In the genomic region with DNA sequence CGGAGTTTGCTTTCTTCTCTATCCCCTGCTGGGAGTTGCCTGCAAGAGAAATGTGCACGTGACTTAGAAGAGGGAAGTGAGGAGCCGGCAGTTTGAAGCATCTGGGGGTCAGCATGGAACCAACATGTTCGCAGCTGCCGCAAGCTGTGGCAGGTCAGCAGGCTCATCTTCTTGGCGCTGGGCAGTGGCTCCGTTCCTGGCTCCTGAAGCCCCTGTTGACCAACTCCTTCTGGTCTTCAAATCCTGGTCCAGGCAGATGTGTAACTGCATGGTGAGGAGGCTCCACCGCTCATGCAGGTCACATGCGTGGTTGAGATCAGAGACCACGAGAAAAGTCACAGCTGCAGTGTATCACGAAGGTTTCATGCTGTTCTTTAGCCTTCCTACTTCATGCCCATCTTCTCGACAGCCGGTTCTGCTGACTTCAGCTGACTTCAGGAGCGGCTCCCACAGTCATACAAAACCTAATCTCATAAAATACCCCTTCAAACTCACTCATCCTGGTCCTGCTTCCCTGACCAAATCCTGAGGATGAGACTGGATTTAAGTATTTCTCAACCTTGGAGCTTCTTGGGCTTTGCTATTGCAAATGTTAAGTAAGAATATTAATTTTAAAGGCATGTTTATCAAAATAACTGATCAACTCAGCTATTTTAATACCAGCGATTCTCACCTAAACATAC, we compare ENCODE assay signal across 20 cellular contexts. TPM values are rescaled to one million over a fixed set of nuclear protein-coding genes. Genes with fewer than 3 reads are reported as not detected.
A peak's percentile ranks its signal among the peaks of the same experiment; 100 is the strongest.
DNase-seq lines count a peak whose midpoint lies in the region; ATAC-seq, FAIRE-seq and TF ChIP-seq lines count a peak whose summit lies in the region.
"Had no signal": no experiment of that assay in that cellular context is flagged by ENCODE, and none has a peak within 500 bp of the region (broad histone marks: within the 10 kb centered on the region; RNA-seq: fewer than 3 reads in every experiment).

No MANE protein-coding gene starts in this region.

- peak; percentile 58 for DNase-seq in Right ventricle myocardium inferior (ENCODE audit: missing footprints)
- DNase-seq in left ventricle myocardium superior, result no peak
- DNase-seq in amniotic epithelial cell (ENCODE audit: low read depth), result peak; percentile 67
- no peak for DNase-seq in left lung
- DNase-seq in SW 1271 (lab: John Stamatoyannopoulos, UW), result no peak
- no peak for DNase-seq in kidney
- no peak for DNase-seq in NCI-H774 (lab: John Stamatoyannopoulos, UW)
- DNase-seq in NCI-H748 (lab: John Stamatoyannopoulos, UW; ENCODE audit: unreplicated experiment), result no peak
- DNase-seq: activated CD4-positive, alpha-beta T cell treated with anti-CD3 and anti-CD28 coated beads for 48 hours; activated naive CD8-positive, alpha-beta T cell treated with anti-CD3 and anti-CD28 coated beads, Interleukin-2, amount 50 U/mL, for 24 hours; activated T-cell treated with anti-CD3 and anti-CD28 coated beads, Interleukin-2, amount 50 U/mL, for 24 hours; erythroblast; H7; hippocampal formation; MM.1S; stimulated activated naive CD8-positive, alpha-beta T cell treated with anti-CD3 and anti-CD28 coated beads, Interleukin-15, amount 100 ng/mL, for 72 hours; T-helper 17 cell had no signal

- H3K9ac ChIP-seq in kidney (ENCODE audit: low read length in 2 of 2), result no peak overlapping the region

- H3K4me1 ChIP-seq in left lung (peaks cover 0 to 14% of the 10 kb centered on the region in 2 donors), kidney (ENCODE audit: control insufficient read depth in 1 of 2, insufficient read depth in 1 of 2, low read depth in 1 of 2, low read length in 2 of 2) (peaks cover 2 to 7% of the 10 kb centered on the region in 2 donors)

- intact Hi-C loops in Right ventricle myocardium inferior (cut with DNase I) (no loop called here), left ventricle myocardium superior (cut with micrococcal nuclease) (no loop called here), left lung (cut with DNase I) (no loop called here), kidney (cut with DNase I) (no loop called here)

- no peaks in the 10 kb centered on the region for H3K36me3 ChIP-seq in left lung
- no peaks in the 10 kb centered on the region for H3K36me3 ChIP-seq in kidney (ENCODE audit: control insufficient read depth in 1 of 2, insufficient read depth in 2 of 2, low read length in 2 of 2)

- H3K27me3 ChIP-seq in left lung, result no peaks in the 10 kb centered on the region

- FAIRE-seq in kidney (lab: Jason Lieb, UNC), result no peak
- FAIRE-seq: A204.1 had no signal

- ATAC-seq in Right ventricle myocardium inferior, result no peak
- no peak for ATAC-seq in left ventricle myocardium superior
- ATAC-seq in left lung, result peak; percentile 33
- ATAC-seq: activated naive CD8-positive, alpha-beta T cell treated with anti-CD3 and anti-CD28 coated beads, Interleukin-2, amount 50 U/mL, for 24 hours; stimulated activated naive CD8-positive, alpha-beta T cell treated with anti-CD3 and anti-CD28 coated beads, Interleukin-15, amount 100 ng/mL, for 72 hours; T-helper 17 cell had no signal

- H3K9me3 ChIP-seq in left lung (no peaks in the 10 kb centered on the region), kidney (ENCODE audit: control insufficient read depth in 1 of 2, low read length in 2 of 2) (no peaks in the 10 kb centered on the region)

- H3K4me3 ChIP-seq in left lung, result no peak overlapping the region
- no peak overlapping the region for H3K4me3 ChIP-seq in kidney (ENCODE audit: low read length in 2 of 2)
- H3K4me3 ChIP-seq: skin epidermis had no signal

- H3K27ac ChIP-seq in left lung (peak overlapping the region in 1 of 2 donors; percentile 14), kidney (ENCODE audit: low read depth in 2 of 2, low read length in 2 of 2) (peak overlapping the region in 1 of 2 donors; percentile 67)

- no peak for TF ChIP-seq CTCF in left lung (IDR thresholded peaks at IDR 0.05)
- no peak for TF ChIP-seq CTCF in kidney (IDR thresholded peaks at IDR 0.05; ENCODE audit: borderline replicate concordance, extremely low read depth, insufficient read depth)

RNA-seq across cellular contexts. Expression of gene BCAS1, which starts 44.9 kb away (rescaled TPM):
- not detected for total RNA-seq in Right ventricle myocardium inferior
- not detected for total RNA-seq in left ventricle myocardium superior
- total RNA-seq in left lung, result 1 to 10 TPM in 1 of 2 donors, under 1 TPM in 1; 0.99 to 1.6 TPM
- total RNA-seq in kidney, result 4.8 TPM
- 1.1 TPM for polyA plus RNA-seq in kidney (ENCODE audit: insufficient read depth, low read depth, low replicate concordance)
- total RNA-seq: lung microvascular endothelial cell had no signal

RNA-seq across cellular contexts. Expression of gene CYP24A1, which starts 58.5 kb away (rescaled TPM):
- total RNA-seq in Right ventricle myocardium inferior (not detected), left ventricle myocardium superior (not detected), left lung (1 to 10 TPM in 1 of 2 donors, under 1 TPM in 1; 0.64 to 3.4 TPM), kidney (39.0 TPM)
- polyA plus RNA-seq in kidney (ENCODE audit: insufficient read depth, low read depth, low replicate concordance), result 15.4 TPM
- total RNA-seq: lung microvascular endothelial cell had no signal

Comparison
In these comparisons a context has a peak if more than half of its experiments do, and no peak if none do; other contexts are left out.
1. DNase-seq: peak in Right ventricle myocardium inferior (single experiment) and amniotic epithelial cell (single experiment); none in left ventricle myocardium superior (single experiment), left lung (0 of 2), SW 1271 (0 of 2), kidney (single experiment), NCI-H774 (single experiment) and NCI-H748 (single experiment).